Comparison of ENCODE assay signal across 32 cellular contexts in the genomic region with DNA sequence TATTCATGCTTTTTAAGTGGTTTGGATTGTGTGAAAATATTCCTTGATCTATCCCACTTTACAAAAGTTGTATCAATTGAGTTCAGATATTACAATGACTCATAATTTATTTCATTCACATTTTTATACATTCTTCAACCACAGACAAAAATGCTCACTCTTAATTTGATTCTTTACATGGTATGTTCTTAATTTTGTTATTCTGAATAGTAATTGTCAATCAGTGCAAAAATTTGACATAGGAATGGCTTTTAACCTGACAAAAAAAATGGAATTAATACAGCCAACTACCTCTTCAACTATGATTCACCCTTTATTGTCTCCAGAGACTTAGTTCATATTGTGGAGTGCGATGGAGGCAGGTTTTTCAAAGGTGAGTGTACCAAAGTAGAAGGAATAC.
"Had no signal": no experiment of that assay in that cellular context is flagged by ENCODE, and none has a peak within 500 bp of the region (broad histone marks: within the 10 kb centered on the region; RNA-seq: fewer than 3 reads in every experiment).

No MANE protein-coding gene starts in this region.

- H3K4me3 ChIP-seq: adrenal gland, ascending aorta, body of pancreas, breast epithelium, cardiac muscle cell had no signal

- H3K36me3 ChIP-seq: adrenal gland, ascending aorta, brain microvascular endothelial cell, breast epithelium, cardiac muscle cell had no signal

- H3K27me3 ChIP-seq: adrenal gland, ascending aorta, body of pancreas, brain microvascular endothelial cell, breast epithelium, cardiac muscle cell had no signal

- H3K9me3 ChIP-seq: adrenal gland, ascending aorta, body of pancreas, breast epithelium had no signal

- H3K4me1 ChIP-seq: adrenal gland, ascending aorta, body of pancreas, breast epithelium had no signal

- FAIRE-seq: astrocyte, bronchial epithelial cell had no signal

- ATAC-seq: activated naive CD4-positive, alpha-beta T cell treated with anti-CD3 and anti-CD28 coated beads, Interleukin-2, amount 50 U/mL, for 72 hours; activated naive CD8-positive, alpha-beta T cell treated with anti-CD3 and anti-CD28 coated beads, Interleukin-2, amount 50 U/mL, for 24 hours; activated T-cell treated with anti-CD3 and anti-CD28 coated beads, Interleukin-2, amount 50 U/mL, for 4 hours; activated T-cell treated with anti-CD3 and anti-CD28 coated beads, Interleukin-2, amount 50 U/mL, for 72 hours; activated T-helper 17 cell treated with anti-CD3 and anti-CD28 coated beads, Interleukin-2, amount 50 U/mL, for 72 hours; body of pancreas had no signal

- H3K27ac ChIP-seq: adrenal gland, ascending aorta, body of pancreas, brain microvascular endothelial cell, breast epithelium, cardiac muscle cell had no signal

- DNase-seq: activated effector memory CD4-positive, alpha-beta T cell treated with anti-CD3 and anti-CD28 coated beads, Interleukin-2, amount 50 U/mL, for 16 hours; activated effector memory CD4-positive, alpha-beta T cell treated with Interleukin-2 at 50 U/mL for 16 hours; activated gamma-delta T cell; activated gamma-delta T cell treated with Interleukin-2 at 50 U/mL for 16 hours; activated naive CD4-positive, alpha-beta T cell; activated naive CD4-positive, alpha-beta T cell treated with anti-CD3 and anti-CD28 coated beads for 36 hours; activated naive CD4-positive, alpha-beta T cell treated with anti-CD3 and anti-CD28 coated beads, Interleukin-2, amount 10 ng/mL, durations not matched to agents 7 days and 5 days; activated naive CD4-positive, alpha-beta T cell treated with anti-CD3 and anti-CD28 coated beads, Interleukin-2, amount 50 U/mL, for 16 hours; activated naive CD4-positive, alpha-beta T cell treated with Interleukin-2 at 50 U/mL for 16 hours; activated naive CD8-positive, alpha-beta T cell treated with anti-CD3 and anti-CD28 coated beads for 36 hours; activated naive CD8-positive, alpha-beta T cell treated with anti-CD3 and anti-CD28 coated beads, Interleukin-2, amount 10 ng/mL, durations not matched to agents 7 days and 5 days; activated naive CD8-positive, alpha-beta T cell treated with anti-CD3 and anti-CD28 coated beads, Interleukin-2, amount 50 U/mL, for 24 hours; activated T-cell treated with anti-CD3 and anti-CD28 coated beads, Interleukin-2, amount 50 U/mL, for 4 hours; activated T-cell treated with anti-CD3 and anti-CD28 coated beads, Interleukin-2, amount 50 U/mL, for 48 hours; activated T-cell treated with anti-CD3 and anti-CD28 coated beads, Interleukin-2, amount 50 U/mL, for 72 hours; adrenal gland; amniotic stem cell; amygdala; anterior cingulate cortex; aorta; body of pancreas; brain microvascular endothelial cell; caudate nucleus; central memory CD4-positive, alpha-beta T cell; cerebellar nuclear complex had no signal
